In genomic region chr17:7010523-7010922, GRCh38 we compare ENCODE assay signal across 1 cellular context.
TF ChIP-seq lines count a peak whose summit lies in the region.

No MANE protein-coding gene starts in this region.

TF ChIP-seq in WTC11, 78 proteins besides CTCF, POLR2A, EP300 and RAD21 (continued from another document):
- TF ChIP-seq ZNF532 (CRISPR knock-in tag; IDR thresholded peaks at IDR 0.05; ENCODE audit: borderline replicate concordance) (no peak), ELF4 (CRISPR knock-in tag; IDR thresholded peaks at IDR 0.05; ENCODE audit: low read depth) (no peak)
